In genomic region chr21:38768385-38769071, GRCh38 we compare ENCODE assay signal across 2 cellular contexts.
TF ChIP-seq lines count a peak whose summit lies in the region.

No MANE protein-coding gene starts in this region.

TF ChIP-seq in SK-N-SH, 30 proteins besides CTCF, POLR2A, EP300 and RAD21 (continued from another document):
- TF ChIP-seq PBX3 (IDR thresholded peaks at IDR 0.05) (0 out of 2 replicates have a peak, but pooled peaks have one; percentile 40), TCF12 (IDR thresholded peaks at IDR 0.05) (peak; percentile 56; the same call in 1 of the 2 replicates), USF2 (IDR thresholded peaks at IDR 0.05; ENCODE audit: borderline replicate concordance, low read depth, low read length) (no peak), FOSL2 (IDR thresholded peaks at IDR 0.05; ENCODE audit: borderline replicate concordance, low read depth) (peak; percentile 60; the same call in 1 of the 2 replicates), SMC3 (IDR thresholded peaks at IDR 0.05; ENCODE audit: low read depth, low read length) (no peak)

TF ChIP-seq in K562, 482 proteins besides CTCF, POLR2A, EP300 and RAD21 (continued from another document):
- TF ChIP-seq ATF3 (IDR thresholded peaks at IDR 0.05) (0 out of 2 replicates have a peak, but pooled peaks have one; percentile 41), ATF3 (CRISPR knock-in tag; conservative IDR thresholded peaks at IDR 0.05) (no peak)
TF ChIP-seq in K562: peak in this region for 2.
